Comparison of ENCODE assay signal across 26 cellular contexts in the genomic region with DNA sequence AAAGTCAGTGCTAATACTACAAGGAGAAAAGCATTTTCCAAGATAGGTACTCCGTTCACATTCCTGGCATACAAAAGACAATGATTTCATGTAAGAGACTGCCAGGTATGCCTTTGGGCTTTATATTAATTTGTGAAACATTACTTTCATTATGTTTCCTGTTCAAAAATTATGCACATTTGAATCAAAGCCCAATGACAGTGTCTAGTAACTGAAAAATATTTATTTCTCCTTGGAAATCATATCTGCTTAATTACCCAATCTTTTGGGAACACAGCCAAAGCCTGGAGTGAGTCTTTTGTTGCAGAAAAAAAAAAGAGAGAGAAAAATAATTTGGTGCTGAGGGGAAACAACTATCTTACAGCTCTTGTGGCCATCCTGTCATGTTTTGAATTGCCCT.
DNase-seq lines count a peak whose midpoint lies in the region; ATAC-seq and TF ChIP-seq lines count a peak whose summit lies in the region.
"Had no signal": no experiment of that assay in that cellular context is flagged by ENCODE, and none has a peak within 500 bp of the region (broad histone marks: within the 10 kb centered on the region; RNA-seq: fewer than 3 reads in every experiment).

No MANE protein-coding gene starts in this region.

- no peak overlapping the region for H3K27ac ChIP-seq in body of pancreas
- H3K27ac ChIP-seq: epithelial cell of prostate, heart left ventricle, HL-60, lower lobe of right lung, parathyroid adenoma, RWPE1 had no signal

- H3K4me1 ChIP-seq in body of pancreas: no peaks in the 10 kb centered on the region
- H3K4me1 ChIP-seq: heart left ventricle, parathyroid adenoma had no signal

- 0% methylated on average over 1 of the region's 1 CpG for WGBS in body of pancreas, 2 donors

- peak; percentile 56 for ATAC-seq in body of pancreas
- ATAC-seq in GM21390 (IDR thresholded peaks at IDR 0.05; ENCODE audit: unreplicated experiment): no peak
- no peak for ATAC-seq in HG03139 (IDR thresholded peaks at IDR 0.05; ENCODE audit: unreplicated experiment)
- ATAC-seq: CD8-positive, alpha-beta T cell; GM12878; HCT116; heart left ventricle; lower lobe of right lung had no signal

- no peaks in the 10 kb centered on the region for H3K9me3 ChIP-seq in body of pancreas
- H3K9me3 ChIP-seq: lower lobe of right lung had no signal

- intact Hi-C loops in body of pancreas (cut with DNase I): no loop called here

- in situ Hi-C loops in G401 (cut with HindIII; ENCODE audit: low sequenced_read_pairs): no loop called here

- no peak overlapping the region for H3K4me3 ChIP-seq in AG10803 (ENCODE audit: low read length)
- H3K4me3 ChIP-seq in body of pancreas: no peak overlapping the region
- H3K4me3 ChIP-seq: GM12878, heart left ventricle, lower lobe of right lung had no signal

- H3K27me3 ChIP-seq in body of pancreas: no peaks in the 10 kb centered on the region
- H3K27me3 ChIP-seq: heart left ventricle had no signal

- TF ChIP-seq CTCF in AG10803 (conservative IDR thresholded peaks at IDR 0.05; ENCODE audit: low read length) (no peak), body of pancreas (IDR thresholded peaks at IDR 0.05) (no peak)

- peak; percentile 5 for DNase-seq in AG10803 (ENCODE audit: low read depth)
- peak; percentile 33 for DNase-seq in LHCN-M2 (ENCODE audit: low read depth)
- peak in 1 of 4 donors; percentile 9 for DNase-seq in body of pancreas
- peak; percentile 47 for DNase-seq in iris pigment epithelial cell (ENCODE audit: low read depth)
- DNase-seq in G401 (ENCODE audit: low spot score): no peak
- no peak for DNase-seq in cortex of kidney (lab: John Stamatoyannopoulos, UW)
- DNase-seq: activated CD4-positive, alpha-beta T cell treated with anti-CD3 and anti-CD28 coated beads, Interleukin-2, amount 10 ng/mL, durations not matched to agents 7 days and 5 days; activated CD8-positive, alpha-beta memory T cell treated with anti-CD3 and anti-CD28 coated beads, Interleukin-2, amount 50 U/mL, for 4 hours; activated effector memory CD4-positive, alpha-beta T cell treated with Interleukin-2 at 50 U/mL for 16 hours; CD8-positive, alpha-beta T cell; heart left ventricle; immature natural killer cell; lower lobe of right lung; MV-4-11; naive B cell; NCI-H345; stimulated activated CD4-positive, alpha-beta T cell treated with anti-CD3 and anti-CD28 coated beads, Interleukin-2, amount 100 ng/mL, for 48 hours; SW 1271 had no signal

- TF ChIP-seq POLR2A in body of pancreas (IDR thresholded peaks at IDR 0.05): no peak

- H3K36me3 ChIP-seq in body of pancreas (replicated peaks in 1 of 2; ENCODE audit: insufficient read depth in 1 of 2, low read depth in 2 of 2): no peaks in the 10 kb centered on the region
- H3K36me3 ChIP-seq: heart left ventricle, lower lobe of right lung had no signal

Comparison
In these comparisons a context has a peak if more than half of its experiments do, and no peak if none do; other contexts are left out.
1. DNase-seq: peak in AG10803 (single experiment), LHCN-M2 (single experiment) and iris pigment epithelial cell (single experiment); none in G401 (single experiment) and cortex of kidney (single experiment).